10 cellular contexts compared by ENCODE assay signal in the genomic region with DNA sequence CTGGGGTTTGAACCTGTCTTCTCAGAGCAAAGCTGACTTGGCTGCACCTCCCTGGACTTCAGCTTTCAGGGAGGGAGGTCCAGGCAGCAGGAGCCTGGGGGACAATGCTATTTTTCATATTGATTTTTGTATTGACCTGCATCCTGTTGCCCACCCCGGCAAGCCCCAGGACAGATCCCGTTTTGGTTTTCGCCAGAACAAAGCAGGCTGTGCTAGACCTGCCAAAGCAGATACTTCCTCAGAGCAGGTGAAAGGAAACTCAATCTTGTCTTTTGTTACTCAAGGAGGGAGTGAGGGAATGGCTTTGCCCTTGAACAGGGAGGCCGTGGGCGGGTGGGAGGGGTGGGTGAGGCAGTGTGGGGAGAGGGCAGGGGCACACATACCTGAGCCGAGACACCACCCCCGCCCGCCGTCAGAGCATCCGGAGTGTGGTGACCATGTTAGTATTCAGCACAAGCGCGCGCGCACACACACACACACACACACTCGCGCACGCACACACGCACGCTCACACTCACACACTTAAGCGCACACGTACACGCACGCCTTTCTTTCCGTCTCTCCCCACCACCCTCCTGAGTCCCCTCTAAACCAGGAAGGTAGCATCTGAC. TPM values are rescaled to one million over a fixed set of nuclear protein-coding genes. Genes with fewer than 3 reads are reported as not detected.
DNase-seq lines count a peak whose midpoint lies in the region; ATAC-seq, FAIRE-seq and TF ChIP-seq lines count a peak whose summit lies in the region.
"Had no signal": no experiment of that assay in that cellular context is flagged by ENCODE, and none has a peak within 500 bp of the region (broad histone marks: within the 10 kb centered on the region; RNA-seq: fewer than 3 reads in every experiment).

No MANE protein-coding gene starts in this region.

- peak overlapping the region in 1 of 3 donors; percentile 77 for H3K27ac Mint-ChIP-seq in CD4-positive, CD25-positive, alpha-beta regulatory T cell

- TF ChIP-seq RAD21 in H1 (IDR thresholded peaks at IDR 0.05 in 1 of 2, conservative IDR thresholded peaks at IDR 0.05 in 1 of 2; ENCODE audit: low read depth in 2 of 2, low read length in 2 of 2): no peak

- H3K9me3 ChIP-seq in CD4-positive, CD25-positive, alpha-beta regulatory T cell (ENCODE audit: control insufficient read depth in 2 of 2, low read length in 2 of 2): no peaks in the 10 kb centered on the region
- H3K9me3 ChIP-seq in H1 (ENCODE audit: insufficient read depth in 2 of 2, low read depth in 1 of 2, low read length in 1 of 2) (no peaks in the 10 kb centered on the region), prostate gland (no peaks in the 10 kb centered on the region), OCI-LY7 (ENCODE audit: low read length) (no peaks in the 10 kb centered on the region)

- no peak for FAIRE-seq in H1 (lab: Jason Lieb, UNC)

- H3K4me1 ChIP-seq in CD4-positive, CD25-positive, alpha-beta regulatory T cell (ENCODE audit: control insufficient read depth, insufficient read depth, low read length, poor library complexity, severe bottlenecking): peaks cover 6% of the 10 kb centered on the region
- H3K4me1 ChIP-seq in H1 (replicated peaks in 1 of 4; ENCODE audit: control insufficient read depth in 3 of 4, insufficient read depth in 4 of 4, low read length in 3 of 4) (peaks cover 7 to 39% (median 29%) of the 10 kb centered on the region in 4 experiments), prostate gland (replicated peaks) (peaks cover 47% of the 10 kb centered on the region), OCI-LY7 (ENCODE audit: insufficient read depth, low read length, poor library complexity, severe bottlenecking) (peaks cover 11% of the 10 kb centered on the region)

- H2BK15ac ChIP-seq in H1 (ENCODE audit: low read length): peak overlapping the region; percentile 24; the same call in 1 of the 2 replicates

- H4K91ac ChIP-seq in H1 (replicated peaks; ENCODE audit: insufficient read length, low read length): peak overlapping the region; percentile 95

- WGBS in H1 (ENCODE audit: extremely low coverage in 1 of 2, insufficient coverage in 1 of 2, insufficient read length in 1 of 2, insufficient replicate concordance in 2 of 2, low coverage in 1 of 2, low lambda C conversion rate in 2 of 2, missing lambda C conversion rate in 1 of 2), 2 experiments: 78% methylated on average over 9 of the region's 24 CpGs; no CpG with 5 or more reads in 1 of the 2 experiments
- 56% methylated on average over 24 of the region's 24 CpGs for WGBS in prostate gland

- H2BK12ac ChIP-seq in H1 (ENCODE audit: low read depth, low read length): peak overlapping the region; percentile 94; the same call in 1 of the 2 replicates

- TF ChIP-seq EP300 in H1 (IDR thresholded peaks at IDR 0.05; ENCODE audit: borderline replicate concordance in 1 of 2, low read depth in 2 of 2, low read length in 2 of 2): no peak

- H2BK120ac ChIP-seq in H1 (replicated peaks; ENCODE audit: low read depth, low read length): no peak overlapping the region

- no peaks in the 10 kb centered on the region for H3K9me3 Mint-ChIP-seq in CD4-positive, CD25-positive, alpha-beta regulatory T cell

- POLR2A ChIA-PET in H1 (lab: Charles Lee; ENCODE audit: partially characterized antibody) (interaction anchor here (0.7 to 3.8 kb wide), 5 partner anchors 9 to 91 kb away, joined by 3 to 13 read pairs (median 5); no protein-coding TSS in a partner anchor), OCI-LY7 (lab: Charles Lee) (interaction anchor here (0.6 kb wide), 1 partner anchor 10 kb away, joined by 3 read pairs; no protein-coding TSS in a partner anchor)

- no peaks in the 10 kb centered on the region for H3K9me2 ChIP-seq in OCI-LY7 (ENCODE audit: insufficient read depth, low read length)

- peaks cover 4% of the 10 kb centered on the region for H3K27me3 Mint-ChIP-seq in CD4-positive, CD25-positive, alpha-beta regulatory T cell

- no TSS peak for BruUV-seq in OCI-LY7 (replicated peaks; lab: Mats Ljungman, UMichigan)

- H3K79me1 ChIP-seq in H1 (ENCODE audit: low read depth, low read length): no peaks in the 10 kb centered on the region

- no peak overlapping the region for H3K4me3 ChIP-seq in CD4-positive, CD25-positive, alpha-beta regulatory T cell (ENCODE audit: low read depth, low read length)
- H3K4me3 ChIP-seq in H1 (ENCODE audit: extremely low read depth in 1 of 4, insufficient read depth in 2 of 4, low read depth in 3 of 4, low read length in 4 of 4) (peak overlapping the region in 1 of 4 experiments; percentile 32; a peak in 4 of 8 replicates), prostate gland (no peak overlapping the region), OCI-LY7 (ENCODE audit: low read depth, low read length, poor library complexity, severe bottlenecking) (no peak overlapping the region)

- H3K4me2 ChIP-seq in H1 (ENCODE audit: insufficient read depth in 1 of 2, low read depth in 2 of 2, low read length in 2 of 2) (peak overlapping the region; percentile 53 to 66), OCI-LY7 (ENCODE audit: low read length) (no peak overlapping the region)

- peak; percentile 59 to 66 for ATAC-seq in CD4-positive, CD25-positive, alpha-beta regulatory T cell (ENCODE audit: low read depth in 2 of 2)
- no peak for ATAC-seq in HG03439 (IDR thresholded peaks at IDR 0.05; ENCODE audit: unreplicated experiment)

- TF ChIP-seq CTCF in H1 (IDR thresholded peaks at IDR 0.05; ENCODE audit: control extremely low read depth in 1 of 3, insufficient read depth in 1 of 3, low read depth in 1 of 3, low read length in 3 of 3) (no peak), prostate gland (IDR thresholded peaks at IDR 0.05) (no peak), OCI-LY7 (conservative IDR thresholded peaks at IDR 0.05; ENCODE audit: low read length) (no peak)

- no peak overlapping the region for H2AFZ ChIP-seq in H1 (ENCODE audit: low read length)
- no peak overlapping the region for H2AFZ ChIP-seq in OCI-LY7 (ENCODE audit: low read length)

- H3K18ac ChIP-seq in H1 (ENCODE audit: extremely low read depth, low read length): peak overlapping the region; percentile 25; the same call in 1 of the 2 replicates

- H3K56ac ChIP-seq in H1 (replicated peaks; ENCODE audit: insufficient read length, low read depth, low read length): no peak overlapping the region

- no peaks in the 10 kb centered on the region for H3K36me3 ChIP-seq in CD4-positive, CD25-positive, alpha-beta regulatory T cell (ENCODE audit: control insufficient read depth, insufficient read depth, low read length)
- no peaks in the 10 kb centered on the region for H3K36me3 ChIP-seq in H1 (ENCODE audit: control insufficient read depth in 2 of 4, insufficient read depth in 4 of 4, low read length in 3 of 4)
- no peaks in the 10 kb centered on the region for H3K36me3 ChIP-seq in prostate gland
- no peaks in the 10 kb centered on the region for H3K36me3 ChIP-seq in OCI-LY7 (ENCODE audit: insufficient read depth, low read length)

- peak overlapping the region; percentile 67; the same call in 1 of the 2 replicates for H2AK5ac ChIP-seq in H1 (ENCODE audit: low read depth, low read length)

- no peak overlapping the region for H3K9ac ChIP-seq in H1 (replicated peaks in 1 of 4; ENCODE audit: extremely low read depth in 1 of 4, low read depth in 3 of 4, low read length in 3 of 4)

- H4K20me1 ChIP-seq in H1 (replicated peaks in 1 of 2; ENCODE audit: control insufficient read depth in 1 of 2, insufficient read depth in 2 of 2, low read length in 2 of 2) (no peaks in the 10 kb centered on the region), OCI-LY7 (ENCODE audit: insufficient read depth, low read length) (no peaks in the 10 kb centered on the region)

- H3K79me2 ChIP-seq in H1 (ENCODE audit: control insufficient read depth in 1 of 2, insufficient read depth in 2 of 2, low read length in 2 of 2): no peaks in the 10 kb centered on the region
- H3K79me2 ChIP-seq in OCI-LY7 (ENCODE audit: insufficient read depth, low read depth, low read length): no peaks in the 10 kb centered on the region

- H3K4me1 Mint-ChIP-seq in CD4-positive, CD25-positive, alpha-beta regulatory T cell: peaks cover 0 to 14% (median 12%) of the 10 kb centered on the region in 4 donors

- H4K8ac ChIP-seq in H1 (ENCODE audit: extremely low read depth, insufficient read depth, low read length): peak overlapping the region; percentile 6; the same call in 1 of the 2 replicates

- peak overlapping the region; percentile 43; the same call in 1 of the 2 replicates for H2BK20ac ChIP-seq in H1 (ENCODE audit: low read length)

- TF ChIP-seq POLR2A in H1 (IDR thresholded peaks at IDR 0.05; ENCODE audit: control extremely low read depth in 1 of 2, low read depth in 2 of 2, low read length in 2 of 2) (no peak), prostate gland (IDR thresholded peaks at IDR 0.05) (no peak)

- CTCF ChIA-PET in H1 (lab: Charles Lee; ENCODE audit: partially characterized antibody): interaction anchor here (0.9 to 6.1 kb wide), 24 partner anchors 8 to 461 kb away, joined by 3 to 79 read pairs (median 5); no protein-coding TSS in a partner anchor
- CTCF ChIA-PET in OCI-LY7 (lab: Charles Lee; ENCODE audit: unreplicated experiment): no interaction called here

- peak overlapping the region; percentile 34 for H4K5ac ChIP-seq in H1 (ENCODE audit: insufficient read length, low read depth, low read length)

- H3K4me3 Mint-ChIP-seq in CD4-positive, CD25-positive, alpha-beta regulatory T cell: peak overlapping the region in 2 of 4 donors; percentile 29 to 73

- peak in 2 of 3 donors; percentile 30 to 52 for DNase-seq in CD4-positive, CD25-positive, alpha-beta regulatory T cell
- peak; percentile 49 for DNase-seq in activated CD4-positive, alpha-beta T cell treated with anti-CD3 and anti-CD28 coated beads, Interleukin-2, amount 50 U/mL, for 1 hour
- DNase-seq in H1 (ENCODE audit: low read depth in 1 of 2, low spot score in 2 of 2) (no peak), prostate gland (ENCODE audit: low spot score) (no peak), HK-2 (ENCODE audit: unreplicated experiment) (no peak), superior temporal gyrus (ENCODE audit: extremely low spot score) (no peak), OCI-LY7 (ENCODE audit: low spot score) (no peak)
- DNase-seq: DND-41, NCI-H1092 treated with DMSO at 0.1 percent for 48 hours had no signal

- H3K14ac ChIP-seq in H1 (ENCODE audit: insufficient read length): no peak overlapping the region

- intact Hi-C loops in prostate gland (cut with DNase I): loop anchor here (5.0 kb wide), 1 partner anchor 48 kb away; no protein-coding TSS in a partner anchor
- intact Hi-C loops in OCI-LY7 (cut with micrococcal nuclease; ENCODE audit: unreplicated experiment): no loop called here

- H3K4ac ChIP-seq in H1 (replicated peaks; ENCODE audit: insufficient read length, low read depth, low read length): no peak overlapping the region

- H3K23ac ChIP-seq in H1 (ENCODE audit: insufficient read length): no peak overlapping the region

- no peaks in the 10 kb centered on the region for H3K23me2 ChIP-seq in H1 (ENCODE audit: low read depth, low read length)

- H3K27ac ChIP-seq in CD4-positive, CD25-positive, alpha-beta regulatory T cell (ENCODE audit: insufficient read depth, low read length, poor library complexity, severe bottlenecking): peak overlapping the region; percentile 14
- H3K27ac ChIP-seq in H1 (ENCODE audit: low read depth, low read length) (no peak overlapping the region), prostate gland (peak overlapping the region; percentile 82 to 90), OCI-LY7 (ENCODE audit: low read depth, low read length, poor library complexity, severe bottlenecking) (no peak overlapping the region)

- no peaks in the 10 kb centered on the region for H3K27me3 ChIP-seq in CD4-positive, CD25-positive, alpha-beta regulatory T cell (ENCODE audit: control insufficient read depth, insufficient read depth, low read length)
- peaks cover 0 to 15% (median 6%) of the 10 kb centered on the region in 4 experiments; a peak in 5 of 7 replicates for H3K27me3 ChIP-seq in H1 (replicated peaks in 1 of 4; ENCODE audit: control insufficient read depth in 3 of 4, extremely low read depth in 1 of 4, insufficient read depth in 3 of 4, low read length in 3 of 4)
- no peaks in the 10 kb centered on the region for H3K27me3 ChIP-seq in prostate gland (replicated peaks; ENCODE audit: insufficient read depth)

- H2BK5ac ChIP-seq in H1 (ENCODE audit: low read depth, low read length): peak overlapping the region; percentile 47; the same call in 1 of the 2 replicates

- H3K36me3 Mint-ChIP-seq in CD4-positive, CD25-positive, alpha-beta regulatory T cell: no peaks in the 10 kb centered on the region

RNA-seq across cellular contexts. Expression of gene RAI1, which starts 59.5 kb away (rescaled TPM):
- total RNA-seq in CD4-positive, CD25-positive, alpha-beta regulatory T cell: 11.4 TPM
- 1 to 10 TPM in 3 of 4 donors, under 1 TPM in 1; 0.80 to 1.2 (median 1.1) TPM for polyA plus RNA-seq in CD4-positive, CD25-positive, alpha-beta regulatory T cell
- 0.80 and 1.2 TPM in 2 replicates for total RNA-seq in H1 (2021; fragmentation: NEBNext Ultra II Directional; extraction: Animal tissue kit (Norgen Biotek cat#: 25700))
- polyA plus RNA-seq in H1 (2011; rRNA removed): 0.39 and 0.57 TPM in 2 replicates
- polyA plus RNA-seq in H1 (2011; cell fraction: cytosol; rRNA removed): 0.45 TPM
- polyA plus RNA-seq in H1 (2011; cell fraction: nucleus; rRNA removed): 1.5 TPM
- 0.89 to 1.6 TPM (median 1.1 TPM) in 4 replicates for polyA plus RNA-seq in H1 (2012, experiment 1 of 2)
- 0.58 TPM for polyA plus RNA-seq in H1 (2012, experiment 2 of 2)
- polyA plus RNA-seq in H1 (2013, experiment 1 of 2): 0.71 TPM
- polyA plus RNA-seq in H1 (2013, experiment 2 of 2): 0.57 TPM
- polyA minus RNA-seq in H1 (2011; rRNA and poly(A)+ RNA removed): 0.13 and 0.22 TPM in 2 replicates
- 0.73 TPM for polyA minus RNA-seq in H1 (2011; cell fraction: cytosol; rRNA and poly(A)+ RNA removed)
- 1.4 TPM for polyA minus RNA-seq in H1 (2011; cell fraction: nucleus; rRNA and poly(A)+ RNA removed)
- total RNA-seq in prostate gland: 10 to 100 TPM; 69.2 to 71.0 TPM
- total RNA-seq in OCI-LY7 (2014; rRNA removed; shearing (Covaris generic)): 17.1 and 20.1 TPM in 2 replicates
- 49.4 and 54.3 TPM in 2 replicates for total RNA-seq in OCI-LY7 (2022)

Comparison
In these comparisons a context has a peak if more than half of its experiments do, and no peak if none do; other contexts are left out.
1. DNase-seq: peak in CD4-positive, CD25-positive, alpha-beta regulatory T cell (2 of 3) and activated CD4-positive, alpha-beta T cell treated with anti-CD3 and anti-CD28 coated beads, Interleukin-2, amount 50 U/mL, for 1 hour (single experiment); none in H1 (0 of 2), prostate gland (single experiment), HK-2 (single experiment), superior temporal gyrus (single experiment) and OCI-LY7 (single experiment).
2. H3K27ac ChIP-seq: peak in CD4-positive, CD25-positive, alpha-beta regulatory T cell (single experiment) and prostate gland (2 of 2); none in H1 (single experiment) and OCI-LY7 (single experiment).